ENCODE assay signal across 16 cellular contexts in the genomic region with DNA sequence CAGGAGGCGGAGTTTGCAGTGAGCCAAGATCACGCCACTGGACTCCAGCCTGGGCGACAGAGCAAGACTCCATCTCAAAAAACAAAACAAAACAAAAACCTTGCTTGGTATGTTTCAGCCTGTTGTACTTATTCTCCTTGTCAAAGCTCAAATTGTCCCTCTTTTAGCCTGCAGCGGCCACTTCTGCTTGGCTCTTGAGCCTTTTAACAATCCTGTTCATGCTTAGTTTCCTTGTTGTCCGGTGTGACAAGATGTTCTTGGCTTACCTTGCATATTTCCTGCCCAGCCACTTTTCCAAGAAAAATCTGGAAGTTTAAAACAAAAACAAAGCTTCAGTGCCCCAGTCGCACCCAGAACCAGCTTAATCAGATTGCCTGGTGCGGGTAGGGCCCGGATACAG.
"Had no signal": no experiment of that assay in that cellular context is flagged by ENCODE, and none has a peak within 500 bp of the region (broad histone marks: within the 10 kb centered on the region; RNA-seq: fewer than 3 reads in every experiment).

No MANE protein-coding gene starts in this region.

- H3K27me3 ChIP-seq: adrenal gland had no signal

- H3K36me3 ChIP-seq: WERI-Rb-1 had no signal

- DNase-seq: activated CD4-positive, alpha-beta T cell treated with anti-CD3 and anti-CD28 coated beads for 1 hour; activated CD8-positive, alpha-beta memory T cell treated with anti-CD3 and anti-CD28 coated beads for 24 hours; activated gamma-delta T cell; adrenal gland; effector CD4-positive, alpha-beta T cell; immature natural killer cell; kidney glomerular epithelial cell; midbrain; occipital lobe; posterior cingulate gyrus; retina; stimulated activated CD4-positive, alpha-beta T cell treated with anti-CD3 and anti-CD28 coated beads, Interleukin-2, amount 100 ng/mL, for 24 hours; stimulated activated naive CD8-positive, alpha-beta T cell treated with anti-CD3 and anti-CD28 coated beads, Interleukin-15, Interleukin-2, amounts not matched to agents 100 U/mL and 50 U/mL, for 24 hours; SW 1271; WERI-Rb-1 had no signal

- H3K4me3 ChIP-seq: adrenal gland had no signal

- H3K36me3 Mint-ChIP-seq: immature natural killer cell had no signal

- H3K4me3 Mint-ChIP-seq: immature natural killer cell had no signal

- H3K27ac ChIP-seq: WERI-Rb-1 had no signal

- H3K9me3 ChIP-seq: adrenal gland had no signal

- ATAC-seq: activated naive CD4-positive, alpha-beta T cell treated with anti-CD3 and anti-CD28 coated beads, Interleukin-2, amount 50 U/mL, for 72 hours; stimulated activated naive CD8-positive, alpha-beta T cell treated with anti-CD3 and anti-CD28 coated beads, Interleukin-15, Interleukin-2, amounts not matched to agents 100 U/mL and 50 U/mL, for 24 hours had no signal
